In genomic region chr20:59269396-59270025, GRCh38 we compare ENCODE assay signal across 27 cellular contexts. TPM values are rescaled to one million over a fixed set of nuclear protein-coding genes. Genes with fewer than 3 reads are reported as not detected.
DNase-seq lines count a peak whose midpoint lies in the region; ATAC-seq and TF ChIP-seq lines count a peak whose summit lies in the region.
"Had no signal": no experiment of that assay in that cellular context is flagged by ENCODE, and none has a peak within 500 bp of the region (broad histone marks: within the 10 kb centered on the region; RNA-seq: fewer than 3 reads in every experiment).

No MANE protein-coding gene starts in this region.

- H3K4me2 ChIP-seq in mesenchymal stem cell (ENCODE audit: low read length, poor library complexity, severe bottlenecking): no peak overlapping the region

- POLR2A ChIA-PET in activated CD4-positive, alpha-beta T cell treated with anti-CD3 and anti-CD28 coated beads, Interleukin-2, amount 10 ng/mL, durations not matched to agents 7 days and 5 days (lab: Charles Lee): no interaction called here
- POLR2A ChIA-PET in activated CD8-positive, alpha-beta T cell treated with anti-CD3 and anti-CD28 coated beads for 36 hours (lab: Charles Lee): no interaction called here

- no peak overlapping the region for H2AK5ac ChIP-seq in mesenchymal stem cell (ENCODE audit: low read length, severe bottlenecking)

- no peak overlapping the region for H4K8ac ChIP-seq in mesenchymal stem cell (ENCODE audit: low read length)

- CTCF ChIA-PET in activated CD4-positive, alpha-beta T cell treated with anti-CD3 and anti-CD28 coated beads, Interleukin-2, amount 10 ng/mL, durations not matched to agents 7 days and 5 days (lab: Charles Lee): interaction anchor here (1.5 to 2.3 kb wide), 2 partner anchors 10 to 12 kb away, joined by 4 to 6 read pairs; no protein-coding TSS in a partner anchor
- CTCF ChIA-PET in activated CD8-positive, alpha-beta T cell treated with anti-CD3 and anti-CD28 coated beads for 36 hours (lab: Charles Lee): interaction anchor here (0.9 to 1.9 kb wide), 5 partner anchors 14 to 181 kb away, joined by 3 to 4 read pairs (median 3); no protein-coding TSS in a partner anchor

- H2AFZ ChIP-seq in mesenchymal stem cell (ENCODE audit: low read depth, low read length): no peak overlapping the region
- H2AFZ ChIP-seq: GM23248 had no signal

- H3K27me3 Mint-ChIP-seq in activated CD4-positive, alpha-beta T cell treated with anti-CD3 and anti-CD28 coated beads, Interleukin-2, amount 10 ng/mL, durations not matched to agents 7 days and 5 days: peaks cover 40% of the 10 kb centered on the region
- no peaks in the 10 kb centered on the region for H3K27me3 Mint-ChIP-seq in activated CD8-positive, alpha-beta T cell treated with anti-CD3 and anti-CD28 coated beads for 36 hours
- H3K27me3 Mint-ChIP-seq in stimulated activated naive CD8-positive, alpha-beta T cell treated with anti-CD3 and anti-CD28 coated beads, Interleukin-15, amount 100 ng/mL, for 72 hours: peaks cover 36% of the 10 kb centered on the region

- intact Hi-C loops in activated CD8-positive, alpha-beta T cell treated with anti-CD3 and anti-CD28 coated beads for 36 hours (cut with micrococcal nuclease): no loop called here

- peak; percentile 82 for ATAC-seq in activated CD8-positive, alpha-beta T cell treated with anti-CD3 and anti-CD28 coated beads for 36 hours
- ATAC-seq in stimulated activated naive CD8-positive, alpha-beta T cell treated with anti-CD3 and anti-CD28 coated beads, Interleukin-15, amount 100 ng/mL, for 72 hours: peak; percentile 90
- ATAC-seq in HG03460 (IDR thresholded peaks at IDR 0.05; ENCODE audit: unreplicated experiment): no peak
- ATAC-seq: heart right ventricle, mucosa of descending colon had no signal

- peaks cover 3% of the 10 kb centered on the region for H3K9me3 Mint-ChIP-seq in activated CD4-positive, alpha-beta T cell treated with anti-CD3 and anti-CD28 coated beads, Interleukin-2, amount 10 ng/mL, durations not matched to agents 7 days and 5 days
- no peaks in the 10 kb centered on the region for H3K9me3 Mint-ChIP-seq in activated CD8-positive, alpha-beta T cell treated with anti-CD3 and anti-CD28 coated beads for 36 hours
- no peaks in the 10 kb centered on the region for H3K9me3 Mint-ChIP-seq in stimulated activated naive CD8-positive, alpha-beta T cell treated with anti-CD3 and anti-CD28 coated beads, Interleukin-15, amount 100 ng/mL, for 72 hours
- H3K9me3 Mint-ChIP-seq: activated naive CD4-positive, alpha-beta T cell treated with anti-CD3 and anti-CD28 coated beads, Interleukin-2, amount 50 U/mL, for 24 hours; activated T-cell treated with anti-CD3 and anti-CD28 coated beads, Interleukin-2, amount 50 U/mL, for 24 hours; T-helper 2 cell treated with Interferon-gamma antibody and Interleukin-4, amounts not matched to agents 5 μg/mL and 100 μg/mL, for 36 hours had no signal

- H2BK15ac ChIP-seq in mesenchymal stem cell (ENCODE audit: low read depth, poor library complexity, severe bottlenecking): no peak overlapping the region

- no peak overlapping the region for H3K9ac ChIP-seq in mesenchymal stem cell (ENCODE audit: low read length)
- H3K9ac ChIP-seq: GM23248 had no signal

- H2BK120ac ChIP-seq in mesenchymal stem cell (ENCODE audit: low read depth, low read length): no peak overlapping the region

- H2BK12ac ChIP-seq in mesenchymal stem cell (ENCODE audit: low read length in 2 of 2): no peak overlapping the region

- H3K4me1 Mint-ChIP-seq in activated CD4-positive, alpha-beta T cell treated with anti-CD3 and anti-CD28 coated beads, Interleukin-2, amount 10 ng/mL, durations not matched to agents 7 days and 5 days: peaks cover 50% of the 10 kb centered on the region
- peaks cover 27% of the 10 kb centered on the region for H3K4me1 Mint-ChIP-seq in activated CD8-positive, alpha-beta T cell treated with anti-CD3 and anti-CD28 coated beads for 36 hours (ENCODE audit: low read depth)
- peaks cover 27% of the 10 kb centered on the region for H3K4me1 Mint-ChIP-seq in stimulated activated naive CD8-positive, alpha-beta T cell treated with anti-CD3 and anti-CD28 coated beads, Interleukin-15, amount 100 ng/mL, for 72 hours

- H3K9me3 ChIP-seq in mesenchymal stem cell (ENCODE audit: control insufficient read depth, low read length): no peaks in the 10 kb centered on the region
- H3K9me3 ChIP-seq: heart right ventricle, mucosa of descending colon, tibial nerve had no signal

- H3K27me3 ChIP-seq in mesenchymal stem cell (ENCODE audit: control insufficient read depth in 1 of 2, insufficient read depth in 1 of 2, low read length in 2 of 2): peaks cover 0 to 41% of the 10 kb centered on the region in 2 experiments

- H3K23ac ChIP-seq in mesenchymal stem cell (ENCODE audit: low read length in 2 of 2): no peak overlapping the region

- H3K79me1 ChIP-seq in mesenchymal stem cell (replicated peaks; ENCODE audit: low read length, poor library complexity, severe bottlenecking): no peaks in the 10 kb centered on the region

- H3K14ac ChIP-seq in mesenchymal stem cell (ENCODE audit: low read length in 2 of 2): no peak overlapping the region

- no peak overlapping the region for H3K18ac ChIP-seq in mesenchymal stem cell (ENCODE audit: low read depth in 1 of 2, low read length in 2 of 2)

- no peaks in the 10 kb centered on the region for H3K36me3 ChIP-seq in mesenchymal stem cell (ENCODE audit: control insufficient read depth in 1 of 2, insufficient read depth in 2 of 2, low read depth in 1 of 2, low read length in 2 of 2)
- H3K36me3 ChIP-seq: heart right ventricle, tibial nerve had no signal

- H3K4ac ChIP-seq in mesenchymal stem cell (ENCODE audit: low read depth in 1 of 2, low read length in 2 of 2): no peak overlapping the region

- H4K91ac ChIP-seq in mesenchymal stem cell (ENCODE audit: low read length): no peak overlapping the region

- TF ChIP-seq CTCF in activated CD8-positive, alpha-beta T cell treated with anti-CD3 and anti-CD28 coated beads for 36 hours (IDR thresholded peaks at IDR 0.05): no peak

- no peak overlapping the region for H3K27ac ChIP-seq in mesenchymal stem cell (ENCODE audit: low read length, poor library complexity, severe bottlenecking)
- H3K27ac ChIP-seq: GM23248, heart right ventricle, skin epidermis, tibial nerve, VCaP had no signal

- no peak overlapping the region for H3K4me3 Mint-ChIP-seq in activated CD4-positive, alpha-beta T cell treated with anti-CD3 and anti-CD28 coated beads, Interleukin-2, amount 10 ng/mL, durations not matched to agents 7 days and 5 days
- H3K4me3 Mint-ChIP-seq in activated CD8-positive, alpha-beta T cell treated with anti-CD3 and anti-CD28 coated beads for 36 hours: no peak overlapping the region
- H3K4me3 Mint-ChIP-seq in stimulated activated naive CD8-positive, alpha-beta T cell treated with anti-CD3 and anti-CD28 coated beads, Interleukin-15, amount 100 ng/mL, for 72 hours: no peak overlapping the region
- H3K4me3 Mint-ChIP-seq: activated naive CD4-positive, alpha-beta T cell treated with anti-CD3 and anti-CD28 coated beads, Interleukin-2, amount 50 U/mL, for 24 hours; activated T-cell treated with anti-CD3 and anti-CD28 coated beads, Interleukin-2, amount 50 U/mL, for 24 hours; T-helper 2 cell treated with Interferon-gamma antibody and Interleukin-4, amounts not matched to agents 5 μg/mL and 100 μg/mL, for 36 hours had no signal

- H3K36me3 Mint-ChIP-seq in activated CD4-positive, alpha-beta T cell treated with anti-CD3 and anti-CD28 coated beads, Interleukin-2, amount 10 ng/mL, durations not matched to agents 7 days and 5 days (ENCODE audit: low read depth): peaks cover 2% of the 10 kb centered on the region
- no peaks in the 10 kb centered on the region for H3K36me3 Mint-ChIP-seq in activated CD8-positive, alpha-beta T cell treated with anti-CD3 and anti-CD28 coated beads for 36 hours (ENCODE audit: low read depth)
- H3K36me3 Mint-ChIP-seq: activated naive CD4-positive, alpha-beta T cell treated with anti-CD3 and anti-CD28 coated beads, Interleukin-2, amount 50 U/mL, for 24 hours had no signal

- DNase-seq in activated CD4-positive, alpha-beta T cell treated with anti-CD3 and anti-CD28 coated beads, Interleukin-2, amount 10 ng/mL, durations not matched to agents 7 days and 5 days: peak; percentile 25
- DNase-seq in activated CD4-positive, alpha-beta T cell treated with anti-CD3 and anti-CD28 coated beads, Interleukin-2, amount 50 U/mL, for 1 hour: no peak
- DNase-seq in activated CD8-positive, alpha-beta T cell treated with anti-CD3 and anti-CD28 coated beads for 36 hours: peak; percentile 64
- peak; percentile 1 for DNase-seq in kidney tubule cell (ENCODE audit: low spot score)
- DNase-seq in stimulated activated naive CD8-positive, alpha-beta T cell treated with anti-CD3 and anti-CD28 coated beads, Interleukin-15, amount 100 ng/mL, for 72 hours: peak in 1 of 2 donors; percentile 23
- no peak for DNase-seq in NCI-H524 treated with DMSO at 0.1 percent for 48 hours (lab: John Stamatoyannopoulos, UW)
- DNase-seq in mesenchymal stem cell: no peak
- DNase-seq: activated T-cell treated with anti-CD3 and anti-CD28 coated beads, Interleukin-2, amount 50 U/mL, for 24 hours; cerebellar nuclear complex; DMS79; GM23248; heart right ventricle; mucosa of descending colon; NCI-H1092; NCI-H187 treated with DMSO at 0.1 percent for 48 hours; NCI-H446; NK-92 treated with Interleukin-12 subunit alpha and Interleukin-12 subunit beta, amount 100 ng/mL, for 24 hours; stimulated activated naive CD4-positive, alpha-beta T cell treated with Interleukin-2 at 50 U/mL for 16 hours had no signal

- no peak overlapping the region for H2BK5ac ChIP-seq in mesenchymal stem cell (ENCODE audit: low read depth, low read length, poor library complexity, severe bottlenecking)

- 55% methylated on average over 2 of the region's 4 CpGs for WGBS in mesenchymal stem cell

- H3K27ac Mint-ChIP-seq in activated CD4-positive, alpha-beta T cell treated with anti-CD3 and anti-CD28 coated beads, Interleukin-2, amount 10 ng/mL, durations not matched to agents 7 days and 5 days: peak overlapping the region; percentile 47
- H3K27ac Mint-ChIP-seq in activated CD8-positive, alpha-beta T cell treated with anti-CD3 and anti-CD28 coated beads for 36 hours: no peak overlapping the region
- no peak overlapping the region for H3K27ac Mint-ChIP-seq in stimulated activated naive CD8-positive, alpha-beta T cell treated with anti-CD3 and anti-CD28 coated beads, Interleukin-15, amount 100 ng/mL, for 72 hours
- H3K27ac Mint-ChIP-seq: activated naive CD4-positive, alpha-beta T cell treated with anti-CD3 and anti-CD28 coated beads, Interleukin-2, amount 50 U/mL, for 24 hours; activated T-cell treated with anti-CD3 and anti-CD28 coated beads, Interleukin-2, amount 50 U/mL, for 24 hours; T-helper 2 cell treated with Interferon-gamma antibody and Interleukin-4, amounts not matched to agents 5 μg/mL and 100 μg/mL, for 36 hours had no signal

- H3K4me3 ChIP-seq in mesenchymal stem cell (ENCODE audit: insufficient read depth in 1 of 2, low read depth in 1 of 2, low read length in 2 of 2): no peak overlapping the region
- H3K4me3 ChIP-seq: GM23248, heart right ventricle, mucosa of descending colon, skin epidermis, tibial nerve had no signal

- H3K4me1 ChIP-seq in mesenchymal stem cell (ENCODE audit: control insufficient read depth, insufficient read depth, low read depth, low read length): no peaks in the 10 kb centered on the region
- H3K4me1 ChIP-seq: heart right ventricle, tibial nerve had no signal

RNA-seq across cellular contexts. Expression of gene EDN3, which starts 30.9 kb away (rescaled TPM):
- under 1 TPM; 0.10 to 0.22 TPM for total RNA-seq in activated CD4-positive, alpha-beta T cell treated with anti-CD3 and anti-CD28 coated beads, Interleukin-2, amount 10 ng/mL, durations not matched to agents 7 days and 5 days
- under 1 TPM in 1 of 2 experiments, not detected in 1; 0.09 TPM for total RNA-seq in activated CD8-positive, alpha-beta T cell treated with anti-CD3 and anti-CD28 coated beads for 36 hours
- polyA plus RNA-seq in mesenchymal stem cell (2013, experiment 1 of 2): not detected
- not detected for polyA plus RNA-seq in mesenchymal stem cell (2013, experiment 2 of 2)
- total RNA-seq: epithelial cell of proximal tubule, fibroblast of villous mesenchyme, GM23248 had no signal
- polyA plus RNA-seq: GM23248, liver had no signal

Comparison
In these comparisons a context has a peak if more than half of its experiments do, and no peak if none do; other contexts are left out.
1. DNase-seq: peak in activated CD4-positive, alpha-beta T cell treated with anti-CD3 and anti-CD28 coated beads, Interleukin-2, amount 10 ng/mL, durations not matched to agents 7 days and 5 days (single experiment), activated CD8-positive, alpha-beta T cell treated with anti-CD3 and anti-CD28 coated beads for 36 hours (single experiment) and kidney tubule cell (single experiment); none in activated CD4-positive, alpha-beta T cell treated with anti-CD3 and anti-CD28 coated beads, Interleukin-2, amount 50 U/mL, for 1 hour (single experiment), NCI-H524 treated with DMSO at 0.1 percent for 48 hours (single experiment) and mesenchymal stem cell (single experiment).